ENCODE assay signal across 16 cellular contexts in the genomic region with DNA sequence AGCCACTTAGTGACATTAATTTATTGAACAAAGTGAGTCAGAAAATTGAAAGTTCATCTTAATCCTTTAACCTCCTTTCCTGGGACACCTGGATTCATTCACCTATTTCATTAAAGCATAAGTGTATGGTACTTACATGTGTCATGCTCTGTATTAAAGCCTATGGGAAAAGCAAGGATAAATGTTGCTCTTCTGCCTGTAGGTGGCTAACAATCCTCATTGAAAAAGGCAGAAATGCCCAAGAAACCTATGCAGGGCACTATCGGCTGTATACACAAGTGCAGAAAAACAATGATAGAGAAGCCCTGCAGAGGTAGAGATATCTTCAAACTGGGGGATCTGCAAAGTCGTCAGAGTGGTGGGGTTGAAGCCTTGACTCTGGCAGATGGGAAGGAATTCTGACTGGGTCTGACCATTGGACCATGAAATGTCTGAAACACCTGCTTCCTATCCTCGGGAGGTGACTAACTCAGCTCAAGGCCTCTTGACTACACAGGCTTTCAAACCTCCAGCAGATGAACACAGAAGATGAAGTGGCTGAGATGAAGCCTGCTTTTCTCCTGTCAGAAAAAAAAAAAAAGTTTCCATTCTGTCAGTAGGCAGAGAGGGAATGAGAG.
DNase-seq lines count a peak whose midpoint lies in the region; ATAC-seq and TF ChIP-seq lines count a peak whose summit lies in the region.
"Had no signal": no experiment of that assay in that cellular context is flagged by ENCODE, and none has a peak within 500 bp of the region (broad histone marks: within the 10 kb centered on the region; RNA-seq: fewer than 3 reads in every experiment).

No MANE protein-coding gene starts in this region.

- H3K9me3 ChIP-seq in BLaER1 (no peaks in the 10 kb centered on the region), hepatocyte (ENCODE audit: low read depth) (no peaks in the 10 kb centered on the region), mucosa of descending colon (no peaks in the 10 kb centered on the region)
- H3K9me3 ChIP-seq: sigmoid colon, vagina had no signal

- no peaks in the 10 kb centered on the region for H3K79me2 ChIP-seq in GM23338 (replicated peaks; ENCODE audit: insufficient read depth)
- no peaks in the 10 kb centered on the region for H3K79me2 ChIP-seq in hepatocyte

- ATAC-seq in GM23338 (peak; percentile 59), mucosa of descending colon (no peak), GM21528 (IDR thresholded peaks at IDR 0.05; ENCODE audit: low FRiP score, unreplicated experiment) (no peak)
- ATAC-seq: CD8-positive, alpha-beta T cell; stimulated activated effector memory CD8-positive, alpha-beta T cell treated with anti-CD3 and anti-CD28 coated beads, Interleukin-12 subunit alpha, Interleukin-12 subunit beta, amount 100 ng/mL, for 72 hours had no signal

- H2AFZ ChIP-seq in GM23338 = no peak overlapping the region
- no peak overlapping the region for H2AFZ ChIP-seq in hepatocyte

- no peaks in the 10 kb centered on the region for H3K9me3 Mint-ChIP-seq in GM23338
- peaks cover 0 to 14% (median 4%) of the 10 kb centered on the region in 7 donors for H3K9me3 Mint-ChIP-seq in CD14-positive monocyte

- H3K36me3 Mint-ChIP-seq in GM23338 (ENCODE audit: low read depth) (no peaks in the 10 kb centered on the region), CD14-positive monocyte (no peaks in the 10 kb centered on the region)
- H3K36me3 Mint-ChIP-seq: CD8-positive, alpha-beta T cell; stimulated activated effector memory CD8-positive, alpha-beta T cell treated with anti-CD3 and anti-CD28 coated beads, Interleukin-12 subunit alpha, Interleukin-12 subunit beta, amount 100 ng/mL, for 72 hours had no signal

- no peak overlapping the region for H3K4me3 ChIP-seq in BLaER1
- no peak overlapping the region for H3K4me3 ChIP-seq in GM23338
- no peak overlapping the region for H3K4me3 ChIP-seq in hepatocyte
- H3K4me3 ChIP-seq in mucosa of descending colon = no peak overlapping the region
- H3K4me3 ChIP-seq: sigmoid colon, vagina had no signal

- no peak overlapping the region for H3K4me3 Mint-ChIP-seq in GM23338
- H3K4me3 Mint-ChIP-seq in CD14-positive monocyte = no peak overlapping the region
- H3K4me3 Mint-ChIP-seq: CD8-positive, alpha-beta T cell; stimulated activated effector memory CD8-positive, alpha-beta T cell treated with anti-CD3 and anti-CD28 coated beads, Interleukin-12 subunit alpha, Interleukin-12 subunit beta, amount 100 ng/mL, for 72 hours had no signal

- H3K27me3 ChIP-seq in BLaER1 = no peaks in the 10 kb centered on the region
- H3K27me3 ChIP-seq in GM23338 (ENCODE audit: insufficient read depth) = no peaks in the 10 kb centered on the region
- H3K27me3 ChIP-seq in hepatocyte = no peaks in the 10 kb centered on the region
- H3K27me3 ChIP-seq: sigmoid colon, vagina had no signal

- H3K27ac ChIP-seq in BLaER1 (no peak overlapping the region), GM23338 (ENCODE audit: low read depth) (no peak overlapping the region), hepatocyte (no peak overlapping the region)
- H3K27ac ChIP-seq: sigmoid colon, vagina had no signal

- H3K27ac Mint-ChIP-seq in GM23338 = no peak overlapping the region
- no peak overlapping the region for H3K27ac Mint-ChIP-seq in CD14-positive monocyte
- H3K27ac Mint-ChIP-seq: CD8-positive, alpha-beta T cell; stimulated activated effector memory CD8-positive, alpha-beta T cell treated with anti-CD3 and anti-CD28 coated beads, Interleukin-12 subunit alpha, Interleukin-12 subunit beta, amount 100 ng/mL, for 72 hours had no signal

- H3K4me2 ChIP-seq in BLaER1 (peak overlapping the region; percentile 35), GM23338 (no peak overlapping the region), hepatocyte (no peak overlapping the region)

- no peaks in the 10 kb centered on the region for H3F3A ChIP-seq in GM23338 (replicated peaks; ENCODE audit: low read depth)

- H3K9me2 ChIP-seq in GM23338 (ENCODE audit: insufficient read depth) (0 out of 2 replicates have a peak, but pooled peaks cover 5% of the 10 kb centered on the region), hepatocyte (replicated peaks; ENCODE audit: insufficient read depth) (no peaks in the 10 kb centered on the region)

- TF ChIP-seq CTCF in GM23338 (conservative IDR thresholded peaks at IDR 0.05; ENCODE audit: low read depth in 2 of 2) (peak; percentile 36 to 38), hepatocyte (IDR thresholded peaks at IDR 0.05; ENCODE audit: poor library complexity) (peak; percentile 14), mucosa of descending colon (IDR thresholded peaks at IDR 0.05) (no peak), CD14-positive monocyte (IDR thresholded peaks at IDR 0.05) (no peak)

- intact Hi-C loops in mucosa of descending colon (cut with DNase I, micrococcal nuclease) = no loop called here
- intact Hi-C loops in CD14-positive monocyte (cut with micrococcal nuclease) = no loop called here

- H3K4me1 ChIP-seq in BLaER1 (peaks cover 15% of the 10 kb centered on the region), GM23338 (ENCODE audit: insufficient read depth) (no peaks in the 10 kb centered on the region), hepatocyte (ENCODE audit: insufficient read depth) (no peaks in the 10 kb centered on the region), mucosa of descending colon (ENCODE audit: low read depth) (no peaks in the 10 kb centered on the region)
- H3K4me1 ChIP-seq: sigmoid colon, vagina had no signal

- H4K20me1 ChIP-seq in BLaER1 = no peaks in the 10 kb centered on the region
- no peaks in the 10 kb centered on the region for H4K20me1 ChIP-seq in GM23338 (replicated peaks; ENCODE audit: insufficient read depth)
- H4K20me1 ChIP-seq in hepatocyte (ENCODE audit: insufficient read depth, poor library complexity, severe bottlenecking) = no peaks in the 10 kb centered on the region

- H3K9ac ChIP-seq in BLaER1 = no peak overlapping the region

- H3K27me3 Mint-ChIP-seq in GM23338 (ENCODE audit: insufficient read depth, low read depth, poor library complexity) (peaks cover 1% of the 10 kb centered on the region), CD14-positive monocyte (ENCODE audit: low read depth in 3 of 3) (peaks cover 0 to 2% (median 0%) of the 10 kb centered on the region in 3 donors)

- H3K4me1 Mint-ChIP-seq in GM23338 (no peaks in the 10 kb centered on the region), CD14-positive monocyte (no peaks in the 10 kb centered on the region)
- H3K4me1 Mint-ChIP-seq: stimulated activated effector memory CD8-positive, alpha-beta T cell treated with anti-CD3 and anti-CD28 coated beads, Interleukin-12 subunit alpha, Interleukin-12 subunit beta, amount 100 ng/mL, for 72 hours had no signal

- 47% methylated on average over 3 of the region's 3 CpGs for WGBS in hepatocyte (ENCODE audit: low lambda C conversion rate, missing lambda C conversion rate)

- H3K36me3 ChIP-seq in BLaER1 (no peaks in the 10 kb centered on the region), GM23338 (ENCODE audit: insufficient read depth) (no peaks in the 10 kb centered on the region), hepatocyte (replicated peaks; ENCODE audit: insufficient read depth, low read depth) (no peaks in the 10 kb centered on the region), mucosa of descending colon (ENCODE audit: low read depth) (no peaks in the 10 kb centered on the region)
- H3K36me3 ChIP-seq: sigmoid colon, vagina had no signal

- DNase-seq in GM23338 (ENCODE audit: low spot score) (peak; percentile 27), NCI-H510A (lab: John Stamatoyannopoulos, UW) (peak; percentile 36), hepatocyte (ENCODE audit: low spot score) (peak; percentile 6), mucosa of descending colon (no peak), NCI-H2081 (lab: John Stamatoyannopoulos, UW) (no peak), CD14-positive monocyte (ENCODE audit: low spot score) (no peak)
- DNase-seq: activated gamma-delta T cell treated with Interleukin-2 at 50 U/mL for 16 hours; CD8-positive, alpha-beta T cell; KG1; NCI-H774; sigmoid colon; stimulated activated CD4-positive, alpha-beta T cell treated with anti-CD3 and anti-CD28 coated beads, Interleukin-4, amount 100 ng/mL, for 24 hours had no signal

TF ChIP-seq in GM23338, 12 proteins besides CTCF, POLR2A, EP300 and RAD21 (continues in another document):
- TF ChIP-seq STAT1 (IDR thresholded peaks at IDR 0.05; ENCODE audit: unreplicated experiment) = no peak
- no peak for TF ChIP-seq ZNF331 (CRISPR knock-in tag; IDR thresholded peaks at IDR 0.05; ENCODE audit: low read depth)
- no peak for TF ChIP-seq EZH2phosphoT487 (IDR thresholded peaks at IDR 0.05; ENCODE audit: unreplicated experiment)
- no peak for TF ChIP-seq EZH2 (IDR thresholded peaks at IDR 0.05; ENCODE audit: low read depth, unreplicated experiment)
- no peak for TF ChIP-seq ZNF114 (CRISPR knock-in tag; IDR thresholded peaks at IDR 0.05)

Comparison
In these comparisons a context has a peak if more than half of its experiments do, and no peak if none do; other contexts are left out.
1. DNase-seq: peak in GM23338 (single experiment), NCI-H510A (single experiment) and hepatocyte (single experiment); none in mucosa of descending colon (0 of 3), NCI-H2081 (0 of 2) and CD14-positive monocyte (single experiment).
2. CTCF ChIP-seq: peak in GM23338 (2 of 2) and hepatocyte (single experiment); none in mucosa of descending colon (single experiment) and CD14-positive monocyte (single experiment).